ENCODE assay signal across 11 cellular contexts in genomic region chr9:83934569-83935275, GRCh38. TPM values are rescaled to one million over a fixed set of nuclear protein-coding genes. Genes with fewer than 3 reads are reported as not detected.
DNase-seq lines count a peak whose midpoint lies in the region; ATAC-seq and TF ChIP-seq lines count a peak whose summit lies in the region.
"Had no signal": no experiment of that assay in that cellular context is flagged by ENCODE, and none has a peak within 500 bp of the region (broad histone marks: within the 10 kb centered on the region; RNA-seq: fewer than 3 reads in every experiment).

No MANE protein-coding gene starts in this region.

- H3F3A ChIP-seq in GM23248 (ENCODE audit: insufficient read depth) = peaks cover 29% of the 10 kb centered on the region

- 87 to 90% methylated on average over 5 of the region's 5 CpGs for WGBS in GM23248 (ENCODE audit: low coverage in 1 of 2, low lambda C conversion rate in 2 of 2, missing lambda C conversion rate in 2 of 2), 2 experiments

- TF ChIP-seq CTCF in epithelial cell of esophagus (IDR thresholded peaks at IDR 0.05; ENCODE audit: insufficient read depth, low read depth, low read length, missing control alignments) (no peak), parathyroid adenoma (IDR thresholded peaks at IDR 0.05) (no peak)

- peaks cover 8% of the 10 kb centered on the region for H3K36me3 Mint-ChIP-seq in activated CD4-positive, alpha-beta T cell treated with anti-CD3 and anti-CD28 coated beads for 36 hours (ENCODE audit: low read depth)

- POLR2A ChIA-PET in activated CD4-positive, alpha-beta T cell treated with anti-CD3 and anti-CD28 coated beads for 36 hours (lab: Charles Lee) = no interaction called here

- H3K9me2 ChIP-seq in GM23248 (ENCODE audit: insufficient read depth) = no peaks in the 10 kb centered on the region

- H3K27ac ChIP-seq in GM23248 = 0 out of 2 replicates have a peak overlapping the region, but pooled peaks have one; percentile 13
- peak overlapping the region; percentile 89 for H3K27ac ChIP-seq in parathyroid adenoma

- H3K27me3 ChIP-seq in GM23248 (replicated peaks; ENCODE audit: insufficient read depth) = no peaks in the 10 kb centered on the region
- H3K27me3 ChIP-seq in parathyroid adenoma (ENCODE audit: control insufficient read depth, insufficient read depth, low read length) = no peaks in the 10 kb centered on the region

- H3K79me2 ChIP-seq in GM23248 (ENCODE audit: insufficient read depth) (no peaks in the 10 kb centered on the region), parathyroid adenoma (no peaks in the 10 kb centered on the region)

- no peak for ATAC-seq in GM19023 (IDR thresholded peaks at IDR 0.05; ENCODE audit: unreplicated experiment)
- no peak for ATAC-seq in activated CD4-positive, alpha-beta T cell treated with anti-CD3 and anti-CD28 coated beads for 36 hours

- peak; percentile 74 for DNase-seq in GM23248
- DNase-seq in NOMO-1 treated with DMSO at 0.1 percent for 48 hours (lab: John Stamatoyannopoulos, UW; ENCODE audit: unreplicated experiment) = peak; percentile 56
- peak; percentile 95 for DNase-seq in epithelial cell of esophagus (ENCODE audit: low read depth)
- no peak for DNase-seq in SHP77 (lab: John Stamatoyannopoulos, UW)
- DNase-seq in activated CD4-positive, alpha-beta T cell treated with anti-CD3 and anti-CD28 coated beads for 36 hours = no peak
- no peak for DNase-seq in middle frontal gyrus (ENCODE audit: extremely low spot score, low spot score)
- DNase-seq: activated CD4-positive, alpha-beta memory T cell treated with anti-CD3 and anti-CD28 coated beads, Interleukin-2, amount 10 ng/mL, durations not matched to agents 7 days and 5 days; RPMI8226; stimulated activated CD4-positive, alpha-beta T cell treated with anti-CD3 and anti-CD28 coated beads, Interleukin-2, amount 100 ng/mL, for 24 hours had no signal

- H3K4me1 Mint-ChIP-seq in activated CD4-positive, alpha-beta T cell treated with anti-CD3 and anti-CD28 coated beads for 36 hours = peaks cover 12% of the 10 kb centered on the region

- no peaks in the 10 kb centered on the region for H3K27me3 Mint-ChIP-seq in activated CD4-positive, alpha-beta T cell treated with anti-CD3 and anti-CD28 coated beads for 36 hours
- H3K27me3 Mint-ChIP-seq: activated CD4-positive, alpha-beta memory T cell treated with anti-CD3 and anti-CD28 coated beads, Interleukin-2, amount 10 ng/mL, durations not matched to agents 7 days and 5 days had no signal

- in situ Hi-C loops in GM23248 (cut with MboI) = no loop called here

- H3K9me3 ChIP-seq in GM23248 (ENCODE audit: low read depth) (no peaks in the 10 kb centered on the region), parathyroid adenoma (ENCODE audit: control insufficient read depth, low read length) (no peaks in the 10 kb centered on the region)

- H3K4me3 Mint-ChIP-seq in activated CD4-positive, alpha-beta T cell treated with anti-CD3 and anti-CD28 coated beads for 36 hours = no peak overlapping the region
- H3K4me3 Mint-ChIP-seq: activated CD4-positive, alpha-beta memory T cell treated with anti-CD3 and anti-CD28 coated beads, Interleukin-2, amount 10 ng/mL, durations not matched to agents 7 days and 5 days had no signal

- no peaks in the 10 kb centered on the region for H4K20me1 ChIP-seq in GM23248 (ENCODE audit: insufficient read depth)

- peaks cover 4% of the 10 kb centered on the region; the same call in 1 of the 2 replicates for H3K36me3 ChIP-seq in GM23248 (ENCODE audit: low read depth)
- no peaks in the 10 kb centered on the region for H3K36me3 ChIP-seq in parathyroid adenoma (ENCODE audit: control insufficient read depth, insufficient read depth, low read length)

- H3K4me3 ChIP-seq in GM23248 (no peak overlapping the region), epithelial cell of esophagus (ENCODE audit: low read length) (no peak overlapping the region), parathyroid adenoma (ENCODE audit: low read depth, low read length) (peak overlapping the region; percentile 49)

- intact Hi-C loops in activated CD4-positive, alpha-beta T cell treated with anti-CD3 and anti-CD28 coated beads for 36 hours (cut with DNase I, micrococcal nuclease) = no loop called here

- H3K9me3 Mint-ChIP-seq in activated CD4-positive, alpha-beta T cell treated with anti-CD3 and anti-CD28 coated beads for 36 hours (ENCODE audit: low read depth) = no peaks in the 10 kb centered on the region
- H3K9me3 Mint-ChIP-seq: activated CD4-positive, alpha-beta memory T cell treated with anti-CD3 and anti-CD28 coated beads, Interleukin-2, amount 10 ng/mL, durations not matched to agents 7 days and 5 days had no signal

- H3K9ac ChIP-seq in GM23248 = no peak overlapping the region
- H3K9ac ChIP-seq in parathyroid adenoma = no peak overlapping the region

- no peak overlapping the region for H3K27ac Mint-ChIP-seq in activated CD4-positive, alpha-beta T cell treated with anti-CD3 and anti-CD28 coated beads for 36 hours
- H3K27ac Mint-ChIP-seq: activated CD4-positive, alpha-beta memory T cell treated with anti-CD3 and anti-CD28 coated beads, Interleukin-2, amount 10 ng/mL, durations not matched to agents 7 days and 5 days had no signal

- H3K4me1 ChIP-seq in GM23248 (ENCODE audit: insufficient read depth) (peaks cover 24% of the 10 kb centered on the region), parathyroid adenoma (peaks cover 16% of the 10 kb centered on the region)

- CTCF ChIA-PET in activated CD4-positive, alpha-beta T cell treated with anti-CD3 and anti-CD28 coated beads for 36 hours (lab: Charles Lee) = interaction anchor here (0.5 kb wide), 1 partner anchor 1351 kb away, joined by 3 read pairs; no protein-coding TSS in a partner anchor

- peak overlapping the region; percentile 24 for H3K4me2 ChIP-seq in GM23248 (ENCODE audit: unreplicated experiment)
- H3K4me2 ChIP-seq in parathyroid adenoma (ENCODE audit: low read length) = peak overlapping the region; percentile 60

- H2AFZ ChIP-seq in GM23248 (no peak overlapping the region), parathyroid adenoma (peak overlapping the region; percentile 33)

RNA-seq across cellular contexts. Expression of gene KIF27, which starts 13.5 kb away (rescaled TPM):
- total RNA-seq in GM23248 (2014; rRNA removed; shearing (Covaris generic)) = 2.5 and 3.5 TPM in 2 replicates
- 1.6 and 1.8 TPM in 2 replicates for polyA plus RNA-seq in GM23248 (2016; fragmentation: Nextera tagmentation; extraction: Ambion mirVana)
- total RNA-seq in activated CD4-positive, alpha-beta T cell treated with anti-CD3 and anti-CD28 coated beads for 36 hours = 1 to 10 TPM; 3.2 to 3.4 TPM

RNA-seq across cellular contexts. Expression of gene HNRNPK, which starts 45.3 kb away (rescaled TPM):
- total RNA-seq in GM23248 (2014; rRNA removed; shearing (Covaris generic)) = 416 and 500 TPM in 2 replicates
- polyA plus RNA-seq in GM23248 (2016; fragmentation: Nextera tagmentation; extraction: Ambion mirVana) = 369 and 370 TPM in 2 replicates
- total RNA-seq in activated CD4-positive, alpha-beta T cell treated with anti-CD3 and anti-CD28 coated beads for 36 hours = 1,000 to 10,000 TPM in 1 of 2 experiments, 100 to 1,000 TPM in 1; 848 to 1,029 TPM

RNA-seq across cellular contexts. Expression of gene RMI1, which starts 45.9 kb away (rescaled TPM):
- 5.1 and 5.7 TPM in 2 replicates for total RNA-seq in GM23248 (2014; rRNA removed; shearing (Covaris generic))
- 8.8 and 9.0 TPM in 2 replicates for polyA plus RNA-seq in GM23248 (2016; fragmentation: Nextera tagmentation; extraction: Ambion mirVana)
- total RNA-seq in activated CD4-positive, alpha-beta T cell treated with anti-CD3 and anti-CD28 coated beads for 36 hours = 10 to 100 TPM; 25.0 to 25.5 TPM

Comparison
In these comparisons a context has a peak if more than half of its experiments do, and no peak if none do; other contexts are left out.
1. DNase-seq: peak in GM23248 (single experiment), NOMO-1 treated with DMSO at 0.1 percent for 48 hours (single experiment) and epithelial cell of esophagus (single experiment); none in SHP77 (0 of 2), activated CD4-positive, alpha-beta T cell treated with anti-CD3 and anti-CD28 coated beads for 36 hours (single experiment) and middle frontal gyrus (single experiment).